Comparison of ENCODE assay signal across 11 cellular contexts in the genomic region with DNA sequence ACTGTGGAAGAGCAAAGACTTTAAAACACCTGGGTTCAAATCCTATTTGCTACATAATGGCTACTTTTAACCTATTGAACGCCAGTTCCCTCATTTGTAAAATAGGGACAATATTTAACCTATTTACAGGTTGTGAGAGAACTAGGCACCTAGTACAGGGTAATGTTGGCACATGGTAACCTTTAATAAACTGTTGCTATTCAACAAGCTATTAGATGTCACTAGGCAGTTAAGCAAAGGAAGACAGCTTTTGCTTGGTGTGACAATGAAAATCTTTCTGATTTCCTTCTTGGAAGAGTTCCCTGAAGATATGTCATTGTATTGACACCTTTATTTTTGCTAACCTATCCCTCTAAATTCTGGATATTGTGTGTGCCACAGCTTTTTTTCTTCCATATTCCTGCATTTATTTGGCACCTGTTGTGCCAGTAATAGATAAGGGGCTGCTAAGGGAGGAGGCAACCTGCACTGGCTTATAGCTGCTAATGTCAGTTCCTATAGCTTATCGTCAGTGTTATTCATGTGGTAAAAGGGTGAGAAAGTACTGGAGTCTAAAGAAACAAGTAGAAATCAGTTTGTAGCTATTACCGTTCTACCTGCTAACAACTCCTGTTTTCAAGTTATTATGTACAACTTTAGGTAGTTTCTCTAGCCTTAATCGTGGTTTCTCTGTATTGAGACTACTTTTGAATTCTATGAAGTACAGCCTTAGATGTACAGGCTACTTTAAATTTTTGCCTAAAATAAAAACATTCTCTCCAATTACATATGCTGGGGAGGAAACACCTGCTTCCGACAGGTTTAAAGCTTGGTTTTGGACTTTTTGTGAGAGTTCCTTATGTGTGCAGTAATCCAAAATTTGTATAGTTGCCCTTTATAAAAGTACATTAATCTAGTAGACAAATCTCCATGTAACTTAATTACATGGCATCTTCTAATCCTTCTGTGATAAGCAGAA. TPM values are rescaled to one million over a fixed set of nuclear protein-coding genes. Genes with fewer than 3 reads are reported as not detected.
A peak's percentile ranks its signal among the peaks of the same experiment; 100 is the strongest.
DNase-seq lines count a peak whose midpoint lies in the region; ATAC-seq and TF ChIP-seq lines count a peak whose summit lies in the region.
"Had no signal": no experiment of that assay in that cellular context is flagged by ENCODE, and none has a peak within 500 bp of the region (broad histone marks: within the 10 kb centered on the region; RNA-seq: fewer than 3 reads in every experiment).

No MANE protein-coding gene starts in this region.

- H3K27me3 ChIP-seq in Loucy (ENCODE audit: insufficient read depth, low read length, poor library complexity, severe bottlenecking) (no peaks in the 10 kb centered on the region), colonic mucosa (no peaks in the 10 kb centered on the region), gastrocnemius medialis (no peaks in the 10 kb centered on the region)

- H3K9me3 ChIP-seq in Loucy (ENCODE audit: insufficient read depth, low read depth, low read length) (no peaks in the 10 kb centered on the region), colonic mucosa (no peaks in the 10 kb centered on the region), gastrocnemius medialis (no peaks in the 10 kb centered on the region)
- H3K9me3 ChIP-seq: thoracic aorta had no signal

- H3K4me3 ChIP-seq in Loucy (ENCODE audit: low read length, poor library complexity, severe bottlenecking) (peak overlapping the region; percentile 66), colonic mucosa (no peak overlapping the region), gastrocnemius medialis (no peak overlapping the region)
- H3K4me3 ChIP-seq: thoracic aorta had no signal

- H3F3A ChIP-seq in Loucy (ENCODE audit: low read depth): peaks cover 20% of the 10 kb centered on the region

- H3K9me2 ChIP-seq in Loucy (replicated peaks; ENCODE audit: low read depth, low read length): no peaks in the 10 kb centered on the region

- H3K4me1 ChIP-seq in Loucy (ENCODE audit: insufficient read depth, low read length, poor library complexity, severe bottlenecking) (peaks cover 63% of the 10 kb centered on the region), colonic mucosa (no peaks in the 10 kb centered on the region), gastrocnemius medialis (peaks cover 16 to 35% of the 10 kb centered on the region in 2 donors)

- no peak for TF ChIP-seq POLR2A in gastrocnemius medialis (IDR thresholded peaks at IDR 0.05)

- H4K20me1 ChIP-seq in Loucy (ENCODE audit: insufficient read depth, low read length, poor library complexity, severe bottlenecking): peaks cover 86% of the 10 kb centered on the region

- peaks cover 32% of the 10 kb centered on the region for H3K36me3 ChIP-seq in Loucy (ENCODE audit: insufficient read depth, low read length)
- no peaks in the 10 kb centered on the region for H3K36me3 ChIP-seq in colonic mucosa
- peaks cover 0 to 25% of the 10 kb centered on the region in 2 donors for H3K36me3 ChIP-seq in gastrocnemius medialis

- DNase-seq in colonic mucosa (no peak), gastrocnemius medialis (no peak), NCI-H69 (lab: John Stamatoyannopoulos, UW) (no peak)
- DNase-seq in stimulated activated CD4-positive, alpha-beta T cell treated with anti-CD3 and anti-CD28 coated beads, Interleukin-1b, Interleukin-23, amount 100 ng/mL, for 48 hours: no peak
- DNase-seq: mesendoderm; stimulated activated CD4-positive, alpha-beta T cell treated with anti-CD3 and anti-CD28 coated beads, Interleukin-15, amount 100 ng/mL, for 24 hours had no signal

- no peak overlapping the region for H2AFZ ChIP-seq in Loucy (ENCODE audit: low read length)

- H3K4me2 ChIP-seq in Loucy (ENCODE audit: low read depth, low read length, poor library complexity, severe bottlenecking): peak overlapping the region; percentile 86

- in situ Hi-C loops in gastrocnemius medialis (cut with MboI; ENCODE audit: low sequenced_read_pairs in 4 of 4): loop anchor here in 1 of 4 donors (10.0 kb wide), 1 partner anchor 255 kb away; no protein-coding TSS in a partner anchor

- peak overlapping the region; percentile 20 for H3K27ac ChIP-seq in colonic mucosa
- no peak overlapping the region for H3K27ac ChIP-seq in gastrocnemius medialis
- H3K27ac ChIP-seq: thoracic aorta had no signal

- peak; percentile 35 for ATAC-seq in GM21723 (IDR thresholded peaks at IDR 0.05; ENCODE audit: unreplicated experiment)
- ATAC-seq in gastrocnemius medialis: peak; percentile 23 to 49
- ATAC-seq in HG02884 (IDR thresholded peaks at IDR 0.05; ENCODE audit: unreplicated experiment): no peak
- ATAC-seq in HG02610 (IDR thresholded peaks at IDR 0.05; ENCODE audit: unreplicated experiment): no peak

- no peak for TF ChIP-seq CTCF in Loucy (conservative IDR thresholded peaks at IDR 0.05; ENCODE audit: low read length)
- no peak for TF ChIP-seq CTCF in colonic mucosa (IDR thresholded peaks at IDR 0.05)
- no peak for TF ChIP-seq CTCF in gastrocnemius medialis (IDR thresholded peaks at IDR 0.05 in 4 of 5, conservative IDR thresholded peaks at IDR 0.05 in 1 of 5)

- H3K79me2 ChIP-seq in Loucy (ENCODE audit: insufficient read depth, low read length): peaks cover 92% of the 10 kb centered on the region

- intact Hi-C loops in colonic mucosa (cut with DNase I) (no loop called here), gastrocnemius medialis (cut with DNase I; ENCODE audit: low total_unique reads) (no loop called here)

- H3K9ac ChIP-seq in Loucy (ENCODE audit: low read depth, low read length, poor library complexity, severe bottlenecking) (peak overlapping the region; percentile 44), colonic mucosa (ENCODE audit: low read depth in 2 of 2, low read length in 2 of 2) (no peak overlapping the region)

RNA-seq across cellular contexts. Expression of a gene that starts 24.3 kb away (rescaled TPM):
- total RNA-seq in colonic mucosa (100 to 1,000 TPM in 1 of 2 donors, 10 to 100 TPM in 1; 99.1 to 128 TPM), gastrocnemius medialis (10 to 100 TPM; 18.2 to 30.7 (median 23.6) TPM)

RNA-seq across cellular contexts. Expression of a gene that starts 42.6 kb away (rescaled TPM):
- total RNA-seq in colonic mucosa: 1 to 10 TPM; 1.3 to 3.0 TPM
- 1 to 10 TPM; 2.0 to 3.7 (median 3.0) TPM for total RNA-seq in gastrocnemius medialis

Comparison
In these comparisons a context has a peak if more than half of its experiments do, and no peak if none do; other contexts are left out.
1. ATAC-seq: peak in GM21723 (single experiment) and gastrocnemius medialis (2 of 2); none in HG02884 (single experiment) and HG02610 (single experiment).